17 cellular contexts compared by ENCODE assay signal in the genomic region with DNA sequence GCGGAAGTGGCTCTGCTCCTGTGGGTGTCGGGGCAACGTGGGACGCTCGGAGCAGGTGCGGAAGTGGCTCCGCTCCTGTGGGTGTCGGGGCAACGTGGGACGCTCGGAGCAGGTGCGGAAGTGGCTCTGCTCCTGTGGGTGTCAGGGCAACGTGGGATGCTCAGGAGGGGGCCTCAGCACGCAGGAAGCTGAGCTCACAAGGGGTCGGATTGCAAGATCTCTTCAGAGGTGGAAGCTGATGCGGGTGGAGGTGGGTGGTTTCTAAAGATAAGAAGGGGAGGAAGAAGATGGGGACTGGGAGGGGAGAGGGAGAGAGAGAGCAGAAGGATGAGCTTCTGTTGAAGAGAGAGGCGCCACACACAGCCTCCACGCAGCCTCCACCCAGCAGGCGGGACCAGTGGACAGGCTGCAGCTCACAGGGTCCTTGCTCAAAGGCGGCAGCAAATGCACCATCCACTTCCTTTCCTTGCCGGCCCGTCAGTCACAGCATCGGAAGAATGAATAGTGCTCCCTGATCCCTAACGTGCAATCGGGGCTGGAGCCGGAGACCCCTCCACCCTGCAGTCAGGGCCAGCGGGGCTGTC.
DNase-seq lines count a peak whose midpoint lies in the region; ATAC-seq and TF ChIP-seq lines count a peak whose summit lies in the region.
"Had no signal": no experiment of that assay in that cellular context is flagged by ENCODE, and none has a peak within 500 bp of the region (broad histone marks: within the 10 kb centered on the region; RNA-seq: fewer than 3 reads in every experiment).

No MANE protein-coding gene starts in this region.

- ATAC-seq in Right ventricle myocardium inferior: no peak
- no peak for ATAC-seq in heart right ventricle
- no peak for ATAC-seq in HG02981 (IDR thresholded peaks at IDR 0.05; ENCODE audit: unreplicated experiment)
- no peak for ATAC-seq in HG02840 (IDR thresholded peaks at IDR 0.05; ENCODE audit: low FRiP score, unreplicated experiment)

- no peak overlapping the region for H3K27ac ChIP-seq in heart right ventricle
- H3K27ac ChIP-seq: BLaER1 had no signal

- H3K4me1 ChIP-seq in heart right ventricle: no peaks in the 10 kb centered on the region
- H3K4me1 ChIP-seq: BLaER1 had no signal

- no peaks in the 10 kb centered on the region for H3K36me3 ChIP-seq in heart right ventricle
- H3K36me3 ChIP-seq: BLaER1 had no signal

- WGBS in heart right ventricle, 2 donors: 73 to 78% methylated on average over 18 to 26 of the region's 27 CpGs

- peaks cover 0 to 53% (median 14%) of the 10 kb centered on the region in 11 donors for H3K9me3 ChIP-seq in heart right ventricle

- H3K27me3 ChIP-seq in heart right ventricle: peaks cover 0 to 22% (median 5%) of the 10 kb centered on the region in 7 donors
- H3K27me3 ChIP-seq: BLaER1 had no signal

- no peak for TF ChIP-seq CTCF in heart right ventricle (IDR thresholded peaks at IDR 0.05)

- DNase-seq in Right ventricle myocardium inferior (ENCODE audit: missing footprints) (peak; percentile 31), heart right ventricle (no peak), islet precursor cell (peak; percentile 35), foreskin melanocyte (no peak)
- DNase-seq in Jurkat, Clone E6-1 (ENCODE audit: low read depth, low spot score): peak; percentile 89
- DNase-seq: CD4-positive, alpha-beta memory T cell; NCI-H1436 treated with DMSO at 0.1 percent for 48 hours; NCI-H2029 treated with DMSO at 0.1 percent for 48 hours; NCI-H2227 treated with DMSO at 0.1 percent for 48 hours; NCI-H510A treated with DMSO at 0.1 percent for 48 hours; NCI-H82; SK-N-SH; T-cell had no signal

- no peak overlapping the region for H3K4me3 ChIP-seq in heart right ventricle
- peak overlapping the region; percentile 40 for H3K4me3 ChIP-seq in Jurkat, Clone E6-1 (ENCODE audit: low read length)
- H3K4me3 ChIP-seq: A549, BLaER1 had no signal

- intact Hi-C loops in Right ventricle myocardium inferior (cut with DNase I) (no loop called here), heart right ventricle (cut with DNase I) (no loop called here)

Comparison
In these comparisons a context has a peak if more than half of its experiments do, and no peak if none do; other contexts are left out.
1. DNase-seq: peak in Right ventricle myocardium inferior (single experiment), Jurkat, Clone E6-1 (single experiment) and islet precursor cell (single experiment); none in heart right ventricle (0 of 2) and foreskin melanocyte (single experiment).